Comparison of ENCODE assay signal across 24 cellular contexts in the genomic region with DNA sequence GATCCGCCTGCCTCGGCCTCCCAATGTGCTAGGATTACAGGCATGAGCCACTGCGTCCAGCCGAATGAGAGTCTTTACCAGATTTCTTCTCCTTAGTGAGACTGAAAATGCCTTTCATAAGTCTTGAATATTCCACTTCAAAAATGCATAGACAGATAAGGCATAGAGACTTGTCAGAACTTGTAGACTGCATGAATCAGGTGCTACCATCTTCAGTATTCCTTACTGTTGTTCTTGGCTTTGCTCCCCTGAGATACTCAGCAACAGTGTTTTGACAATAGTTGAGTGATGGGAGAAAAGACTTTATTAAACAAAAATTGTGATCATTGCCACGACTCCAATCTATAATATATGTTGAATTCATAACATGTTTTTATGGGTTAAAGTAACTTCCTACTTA. TPM values are rescaled to one million over a fixed set of nuclear protein-coding genes. Genes with fewer than 3 reads are reported as not detected.
"Had no signal": no experiment of that assay in that cellular context is flagged by ENCODE, and none has a peak within 500 bp of the region (broad histone marks: within the 10 kb centered on the region; RNA-seq: fewer than 3 reads in every experiment).

No MANE protein-coding gene starts in this region.

- FAIRE-seq: RCC 7860 had no signal

- H3K4me3 ChIP-seq: MG63, SJSA1, SK-N-MC had no signal

- H3K36me3 ChIP-seq: MG63, SJSA1 had no signal

- DNase-seq: KBM-7, MG63, NCI-H1092, NCI-H1105 treated with DMSO at 0.1 percent for 48 hours, NCI-H1417 treated with DMSO at 0.1 percent for 48 hours, NCI-H146, NCI-H1694 treated with DMSO at 0.1 percent for 48 hours, NCI-H1930, NCI-H2081, NCI-H2107, NCI-H2227 treated with DMSO at 0.1 percent for 48 hours, NCI-H510A, NCI-H524 treated with DMSO at 0.1 percent for 48 hours, NCI-H69, NCI-H774, RPMI8226, SHP77 treated with DMSO at 0.1 percent for 48 hours had no signal

- H3K9me3 ChIP-seq: MG63, SJSA1 had no signal

- ATAC-seq: Right ventricle myocardium inferior had no signal

- H3K4me1 ChIP-seq: SJSA1 had no signal

- H3K27ac ChIP-seq: HL-60, SJSA1, SK-N-MC had no signal

RNA-seq across cellular contexts. Expression of a gene that starts 11.0 kb away (rescaled TPM):
- total RNA-seq: HT-29, LHCN-M2, Right ventricle myocardium inferior, SJSA1 had no signal
